Comparison of ENCODE assay signal across 26 cellular contexts in the genomic region with DNA sequence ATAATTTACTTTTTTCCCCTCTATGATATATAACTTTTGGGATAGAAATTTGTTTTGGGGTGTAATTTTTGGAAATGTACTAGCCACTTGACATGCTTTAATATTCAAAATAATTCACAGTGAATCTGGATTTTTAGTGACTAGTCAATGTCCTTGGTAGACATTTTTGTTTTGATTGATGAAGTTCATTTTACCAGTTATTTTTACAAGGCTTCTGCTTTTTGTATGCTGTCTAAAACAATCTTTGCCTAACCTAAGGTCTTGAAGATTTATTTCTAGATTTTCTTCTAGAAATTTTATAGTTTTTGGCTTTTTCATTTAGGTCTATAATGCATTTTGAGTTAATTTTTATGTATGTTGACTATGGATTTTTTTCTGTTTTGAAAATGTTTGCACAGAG. TPM values are rescaled to one million over a fixed set of nuclear protein-coding genes. Genes with fewer than 3 reads are reported as not detected.
DNase-seq lines count a peak whose midpoint lies in the region; ATAC-seq, FAIRE-seq and TF ChIP-seq lines count a peak whose summit lies in the region.
"Had no signal": no experiment of that assay in that cellular context is flagged by ENCODE, and none has a peak within 500 bp of the region (broad histone marks: within the 10 kb centered on the region; RNA-seq: fewer than 3 reads in every experiment).

No MANE protein-coding gene starts in this region.

- no peaks in the 10 kb centered on the region for H3K27me3 Mint-ChIP-seq in GM23338 (ENCODE audit: insufficient read depth, low read depth, poor library complexity)
- H3K27me3 Mint-ChIP-seq: B cell; CD4-positive, alpha-beta memory T cell; CD4-positive, CD25-positive, alpha-beta regulatory T cell; CD8-positive, alpha-beta memory T cell had no signal

- H3F3A ChIP-seq in GM23338 (replicated peaks; ENCODE audit: low read depth), result no peaks in the 10 kb centered on the region

- TF ChIP-seq CTCF in 22Rv1 (IDR thresholded peaks at IDR 0.05) (no peak), GM23338 (conservative IDR thresholded peaks at IDR 0.05; ENCODE audit: low read depth in 2 of 2) (no peak), GM20000 (IDR thresholded peaks at IDR 0.05; ENCODE audit: extremely low read depth, missing control alignments) (no peak)

- H3K79me2 ChIP-seq in GM23338 (replicated peaks; ENCODE audit: insufficient read depth), result no peaks in the 10 kb centered on the region

- DNase-seq in GM23338 (ENCODE audit: low spot score) (no peak), GM20000 (ENCODE audit: low spot score) (no peak), dedifferentiated amniotic fluid mesenchymal stem cell (ENCODE audit: extremely low spot score) (no peak)
- DNase-seq: AML-193; CD4-positive, alpha-beta memory T cell; CD4-positive, CD25-positive, alpha-beta regulatory T cell; CD8-positive, alpha-beta memory T cell; COR-L47; DMS 273 treated with DMSO at 0.1 percent for 48 hours; DMS153; DMS53; DMS79; DND-41; EL; GDM1 had no signal

- H3K4me3 ChIP-seq in GM23338, result no peak overlapping the region
- H3K4me3 ChIP-seq: A549; BLaER1 treated with 17β-estradiol and CSF1 and Interleukin-3, amounts not matched to agents 10 nM and 100 nM; GM12878 had no signal

- no peaks in the 10 kb centered on the region for H3K27me3 ChIP-seq in GM23338 (ENCODE audit: insufficient read depth)
- H3K27me3 ChIP-seq: BLaER1 treated with 17β-estradiol and CSF1 and Interleukin-3, amounts not matched to agents 10 nM and 100 nM had no signal

- peak; percentile 69 for FAIRE-seq in islet of Langerhans (lab: Jason Lieb, UNC)
- FAIRE-seq: A549, GM12878, GM12892, GM18507, GM19239 had no signal

- H3K4me3 Mint-ChIP-seq in GM23338, result no peak overlapping the region
- H3K4me3 Mint-ChIP-seq: B cell; CD4-positive, alpha-beta memory T cell; CD8-positive, alpha-beta memory T cell had no signal

- no peaks in the 10 kb centered on the region for H3K9me3 Mint-ChIP-seq in GM23338
- H3K9me3 Mint-ChIP-seq: CD4-positive, alpha-beta memory T cell; CD8-positive, alpha-beta memory T cell had no signal

- ATAC-seq in GM23338 (no peak), GM18909 (IDR thresholded peaks at IDR 0.05; ENCODE audit: poor library complexity, unreplicated experiment) (no peak)
- ATAC-seq: A549, GM12878 had no signal

- no peaks in the 10 kb centered on the region for H3K36me3 ChIP-seq in GM23338 (ENCODE audit: insufficient read depth)
- H3K36me3 ChIP-seq: BLaER1 treated with 17β-estradiol and CSF1 and Interleukin-3, amounts not matched to agents 10 nM and 100 nM had no signal

- H3K9me2 ChIP-seq in GM23338 (ENCODE audit: insufficient read depth), result no peaks in the 10 kb centered on the region

- no peak overlapping the region for H2AFZ ChIP-seq in GM23338

- peaks cover 35% of the 10 kb centered on the region for H3K4me1 Mint-ChIP-seq in GM23338
- H3K4me1 Mint-ChIP-seq: B cell had no signal

- H3K4me1 ChIP-seq in GM23338 (ENCODE audit: insufficient read depth), result peaks cover 19% of the 10 kb centered on the region; the same call in 1 of the 2 replicates
- H3K4me1 ChIP-seq: BLaER1 treated with 17β-estradiol and CSF1 and Interleukin-3, amounts not matched to agents 10 nM and 100 nM had no signal

- peak overlapping the region; percentile 37; the same call in 1 of the 2 replicates for H3K27ac Mint-ChIP-seq in GM23338
- H3K27ac Mint-ChIP-seq: B cell; CD4-positive, CD25-positive, alpha-beta regulatory T cell; CD8-positive, alpha-beta memory T cell had no signal

- H3K27ac ChIP-seq in 22Rv1 (peak overlapping the region; percentile 98), GM23338 (ENCODE audit: low read depth) (no peak overlapping the region)
- H3K27ac ChIP-seq: A549; BLaER1 treated with 17β-estradiol and CSF1 and Interleukin-3, amounts not matched to agents 10 nM and 100 nM; C4-2B had no signal

- H4K20me1 ChIP-seq in GM23338 (replicated peaks; ENCODE audit: insufficient read depth), result no peaks in the 10 kb centered on the region

- no peaks in the 10 kb centered on the region for H3K36me3 Mint-ChIP-seq in GM23338 (ENCODE audit: low read depth)
- H3K36me3 Mint-ChIP-seq: CD4-positive, alpha-beta memory T cell had no signal

- H3K4me2 ChIP-seq in GM23338, result no peak overlapping the region
- H3K4me2 ChIP-seq: A549; BLaER1 treated with 17β-estradiol and CSF1 and Interleukin-3, amounts not matched to agents 10 nM and 100 nM had no signal

TF ChIP-seq in GM23338, 12 proteins besides CTCF, POLR2A, EP300 and RAD21:
- no peak for TF ChIP-seq JUNB (IDR thresholded peaks at IDR 0.05; ENCODE audit: unreplicated experiment)
- TF ChIP-seq NANOG (IDR thresholded peaks at IDR 0.05; ENCODE audit: borderline replicate concordance), result no peak
- no peak for TF ChIP-seq ZNF114 (CRISPR knock-in tag; IDR thresholded peaks at IDR 0.05)
- TF ChIP-seq ETS1 (IDR thresholded peaks at IDR 0.05), result no peak
- TF ChIP-seq POLR2AphosphoS5 (IDR thresholded peaks at IDR 0.05; ENCODE audit: low read depth), result no peak
- no peak for TF ChIP-seq EZH2 (IDR thresholded peaks at IDR 0.05; ENCODE audit: low read depth, unreplicated experiment)
- TF ChIP-seq ZNF331 (CRISPR knock-in tag; IDR thresholded peaks at IDR 0.05; ENCODE audit: low read depth), result no peak
- TF ChIP-seq CREB1 (CRISPR knock-in tag; IDR thresholded peaks at IDR 0.05; ENCODE audit: low read depth), result no peak
- TF ChIP-seq, protein P1, sequence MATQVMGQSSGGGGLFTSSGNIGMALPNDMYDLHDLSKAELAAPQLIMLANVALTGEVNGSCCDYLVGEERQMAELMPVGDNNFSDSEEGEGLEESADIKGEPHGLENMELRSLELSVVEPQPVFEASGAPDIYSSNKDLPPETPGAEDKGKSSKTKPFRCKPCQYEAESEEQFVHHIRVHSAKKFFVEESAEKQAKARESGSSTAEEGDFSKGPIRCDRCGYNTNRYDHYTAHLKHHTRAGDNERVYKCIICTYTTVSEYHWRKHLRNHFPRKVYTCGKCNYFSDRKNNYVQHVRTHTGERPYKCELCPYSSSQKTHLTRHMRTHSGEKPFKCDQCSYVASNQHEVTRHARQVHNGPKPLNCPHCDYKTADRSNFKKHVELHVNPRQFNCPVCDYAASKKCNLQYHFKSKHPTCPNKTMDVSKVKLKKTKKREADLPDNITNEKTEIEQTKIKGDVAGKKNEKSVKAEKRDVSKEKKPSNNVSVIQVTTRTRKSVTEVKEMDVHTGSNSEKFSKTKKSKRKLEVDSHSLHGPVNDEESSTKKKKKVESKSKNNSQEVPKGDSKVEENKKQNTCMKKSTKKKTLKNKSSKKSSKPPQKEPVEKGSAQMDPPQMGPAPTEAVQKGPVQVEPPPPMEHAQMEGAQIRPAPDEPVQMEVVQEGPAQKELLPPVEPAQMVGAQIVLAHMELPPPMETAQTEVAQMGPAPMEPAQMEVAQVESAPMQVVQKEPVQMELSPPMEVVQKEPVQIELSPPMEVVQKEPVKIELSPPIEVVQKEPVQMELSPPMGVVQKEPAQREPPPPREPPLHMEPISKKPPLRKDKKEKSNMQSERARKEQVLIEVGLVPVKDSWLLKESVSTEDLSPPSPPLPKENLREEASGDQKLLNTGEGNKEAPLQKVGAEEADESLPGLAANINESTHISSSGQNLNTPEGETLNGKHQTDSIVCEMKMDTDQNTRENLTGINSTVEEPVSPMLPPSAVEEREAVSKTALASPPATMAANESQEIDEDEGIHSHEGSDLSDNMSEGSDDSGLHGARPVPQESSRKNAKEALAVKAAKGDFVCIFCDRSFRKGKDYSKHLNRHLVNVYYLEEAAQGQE (IDR thresholded peaks at IDR 0.05; ENCODE audit: unreplicated experiment), result no peak
TF ChIP-seq in GM23338: peak in this region for 0.

RNA-seq across cellular contexts. Expression of gene DISP1, which starts 30.9 kb away (rescaled TPM):
- total RNA-seq in GM23338 (2014; rRNA removed; shearing (Covaris generic)), result 3.1 and 4.4 TPM in 2 replicates
- polyA plus RNA-seq in GM23338 (2016; fragmentation: Nextera tagmentation; extraction: Ambion mirVana), result 2.4 and 2.7 TPM in 2 replicates
